Comparison of ENCODE assay signal across 14 cellular contexts in the genomic region with DNA sequence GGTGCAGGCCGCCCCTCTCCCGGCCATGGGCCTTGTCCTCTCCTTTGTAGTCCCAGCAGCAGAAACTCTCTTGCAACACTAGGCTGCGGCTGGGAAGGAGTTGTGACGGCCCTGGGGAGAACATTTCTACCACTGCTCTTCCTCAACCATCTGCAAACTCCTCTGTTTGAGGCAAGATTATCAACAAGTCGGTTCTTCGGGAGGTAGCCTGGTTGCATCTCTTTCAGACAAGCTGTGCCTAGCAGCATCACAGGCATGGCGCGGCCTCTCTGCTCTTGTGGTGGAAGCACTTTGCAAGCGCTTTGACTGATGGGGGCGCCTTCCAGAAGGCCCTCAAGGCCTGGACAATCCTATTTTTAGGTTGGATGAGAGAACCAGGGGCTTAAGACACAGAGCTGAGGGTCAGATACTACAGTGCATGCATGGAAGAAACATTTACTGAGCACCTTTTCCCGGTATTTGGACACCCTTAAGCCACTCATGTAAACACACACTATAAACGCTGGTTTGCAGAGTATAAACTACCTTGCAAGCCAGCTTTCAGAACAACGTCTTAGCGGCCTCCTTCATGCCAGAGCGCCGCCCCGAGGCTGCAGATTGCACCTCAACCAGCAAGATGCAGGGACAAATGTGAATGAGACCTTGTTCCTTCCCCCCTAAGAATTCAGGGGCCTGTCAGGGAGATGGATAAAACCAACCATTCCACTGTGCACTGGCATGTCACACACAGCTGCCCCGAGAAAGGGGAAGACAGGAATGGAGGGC. TPM values are rescaled to one million over a fixed set of nuclear protein-coding genes. Genes with fewer than 3 reads are reported as not detected.
DNase-seq lines count a peak whose midpoint lies in the region; ATAC-seq and TF ChIP-seq lines count a peak whose summit lies in the region.
"Had no signal": no experiment of that assay in that cellular context is flagged by ENCODE, and none has a peak within 500 bp of the region (broad histone marks: within the 10 kb centered on the region; RNA-seq: fewer than 3 reads in every experiment).

No MANE protein-coding gene starts in this region.

- peaks cover 55% of the 10 kb centered on the region for H3K27me3 ChIP-seq in upper lobe of right lung

- intact Hi-C loops in upper lobe of right lung (cut with DNase I) = no loop called here

- H3K36me3 Mint-ChIP-seq in nephron progenitor cell (ENCODE audit: low read depth) = no peaks in the 10 kb centered on the region
- H3K36me3 Mint-ChIP-seq: memory B cell had no signal

- no peak overlapping the region for H3K27ac Mint-ChIP-seq in nephron progenitor cell
- H3K27ac Mint-ChIP-seq: HFFc6, memory B cell had no signal

- no peaks in the 10 kb centered on the region for H3K9me3 ChIP-seq in upper lobe of right lung

- peaks cover 18% of the 10 kb centered on the region for H3K9me3 Mint-ChIP-seq in nephron progenitor cell
- H3K9me3 Mint-ChIP-seq: memory B cell had no signal

- ATAC-seq in upper lobe of right lung (no peak), GM21515 (IDR thresholded peaks at IDR 0.05; ENCODE audit: unreplicated experiment) (no peak), GM21381 (IDR thresholded peaks at IDR 0.05; ENCODE audit: unreplicated experiment) (no peak), GM19452 (IDR thresholded peaks at IDR 0.05; ENCODE audit: unreplicated experiment) (no peak)
- ATAC-seq: GM12878 had no signal

- peaks cover 60% of the 10 kb centered on the region for H3K27me3 Mint-ChIP-seq in nephron progenitor cell (ENCODE audit: low read depth, poor library complexity)

- H3K36me3 ChIP-seq in upper lobe of right lung = no peaks in the 10 kb centered on the region

- peak overlapping the region; percentile 84 for H3K4me3 Mint-ChIP-seq in nephron progenitor cell
- H3K4me3 Mint-ChIP-seq: HFFc6, memory B cell had no signal

- H3K4me3 ChIP-seq in coronary artery (peak overlapping the region; percentile 78), upper lobe of right lung (peak overlapping the region; percentile 37)
- H3K4me3 ChIP-seq: GM12878 had no signal

- H3K27ac ChIP-seq in coronary artery (peak overlapping the region in 1 of 2 donors; percentile 80), upper lobe of right lung (no peak overlapping the region)

- no peaks in the 10 kb centered on the region for H3K4me1 ChIP-seq in upper lobe of right lung

- peak; percentile 30 for DNase-seq in NCI-H82 (lab: John Stamatoyannopoulos, UW)
- no peak for DNase-seq in NCI-H82 treated with DMSO at 0.1 percent for 48 hours (lab: John Stamatoyannopoulos, UW; ENCODE audit: unreplicated experiment)
- no peak for DNase-seq in coronary artery (ENCODE audit: low spot score)
- no peak for DNase-seq in nephron progenitor cell
- no peak for DNase-seq in upper lobe of right lung
- DNase-seq: activated effector memory CD4-positive, alpha-beta T cell treated with anti-CD3 and anti-CD28 coated beads, Interleukin-2, amount 50 U/mL, for 16 hours; HFFc6; stimulated activated CD4-positive, alpha-beta T cell treated with anti-CD3 and anti-CD28 coated beads, Interleukin-1b, Interleukin-23, amount 100 ng/mL, for 48 hours; T1000 had no signal

- peaks cover 22% of the 10 kb centered on the region for H3K4me1 Mint-ChIP-seq in nephron progenitor cell

- no peak for TF ChIP-seq CTCF in coronary artery (IDR thresholded peaks at IDR 0.05)
- no peak for TF ChIP-seq CTCF in nephron progenitor cell (IDR thresholded peaks at IDR 0.05)
- no peak for TF ChIP-seq CTCF in upper lobe of right lung (IDR thresholded peaks at IDR 0.05)

RNA-seq across cellular contexts. Expression of a gene that starts 1.3 kb away (rescaled TPM):
- total RNA-seq in upper lobe of right lung = 1.9 TPM
- total RNA-seq: GM12878, HFFc6 had no signal
